Comparison of ENCODE assay signal across 8 cellular contexts in genomic region chr10:18238875-18239485, GRCh38.
DNase-seq lines count a peak whose midpoint lies in the region; ATAC-seq and TF ChIP-seq lines count a peak whose summit lies in the region.

No MANE protein-coding gene starts in this region.

- H3K27ac Mint-ChIP-seq in MCF 10A (ENCODE audit: low read depth, unreplicated experiment) (no peak overlapping the region), endothelial cell (ENCODE audit: unreplicated experiment) (no peak overlapping the region), osteocyte (ENCODE audit: unreplicated experiment) (no peak overlapping the region), immature natural killer cell (no peak overlapping the region)

- CTCF ChIA-PET in MCF 10A (lab: Yijun Ruan, JAX) = interaction anchor here (0.5 to 3.3 kb wide), 35 partner anchors 9 to 750 kb away, joined by 3 to 46 read pairs (median 4); partner anchors contain the start of gene HACD1

- no peak overlapping the region for H3K4me3 ChIP-seq in breast epithelium

- H3K27ac ChIP-seq in breast epithelium = no peak overlapping the region

- H3K4me3 Mint-ChIP-seq in MCF 10A (ENCODE audit: unreplicated experiment) (no peak overlapping the region), endothelial cell (ENCODE audit: unreplicated experiment) (no peak overlapping the region), osteocyte (ENCODE audit: unreplicated experiment) (no peak overlapping the region), immature natural killer cell (no peak overlapping the region)

- peak; percentile 57 for DNase-seq in MCF 10A (ENCODE audit: unreplicated experiment)
- no peak for DNase-seq in breast epithelium (ENCODE audit: low spot score in 2 of 2)
- DNase-seq in NOMO-1 (lab: John Stamatoyannopoulos, UW; ENCODE audit: unreplicated experiment in 2 of 2) = peak; percentile 12 to 57
- no peak for DNase-seq in endothelial cell (ENCODE audit: low spot score)
- no peak for DNase-seq in osteocyte (ENCODE audit: extremely low spot score, unreplicated experiment)
- no peak for DNase-seq in immature natural killer cell

- no peak for ATAC-seq in HG03378 (IDR thresholded peaks at IDR 0.05; ENCODE audit: unreplicated experiment)
- ATAC-seq in GM18861 (IDR thresholded peaks at IDR 0.05; ENCODE audit: unreplicated experiment) = no peak

- H3K36me3 Mint-ChIP-seq in MCF 10A (ENCODE audit: insufficient read depth, unreplicated experiment) (peaks cover 3% of the 10 kb centered on the region), endothelial cell (ENCODE audit: low read depth, unreplicated experiment) (no peaks in the 10 kb centered on the region), osteocyte (ENCODE audit: unreplicated experiment) (no peaks in the 10 kb centered on the region), immature natural killer cell (no peaks in the 10 kb centered on the region)

- H3K4me1 Mint-ChIP-seq in MCF 10A (ENCODE audit: insufficient read depth, unreplicated experiment) = peaks cover 18% of the 10 kb centered on the region
- H3K4me1 Mint-ChIP-seq in endothelial cell (ENCODE audit: unreplicated experiment) = no peaks in the 10 kb centered on the region
- H3K4me1 Mint-ChIP-seq in osteocyte (ENCODE audit: unreplicated experiment) = no peaks in the 10 kb centered on the region
- H3K4me1 Mint-ChIP-seq in immature natural killer cell = no peaks in the 10 kb centered on the region

- POLR2A ChIA-PET in MCF 10A (lab: Yijun Ruan, JAX) = interaction anchor here (0.6 to 1.2 kb wide), 2 partner anchors 8 to 160 kb away, joined by 3 read pairs; no protein-coding TSS in a partner anchor

- TF ChIP-seq CTCF in MCF 10A (IDR thresholded peaks at IDR 0.05; ENCODE audit: unreplicated experiment) = peak; percentile 59
- peak in 1 of 3 donors; percentile 23 for TF ChIP-seq CTCF in breast epithelium (IDR thresholded peaks at IDR 0.05)
- peak; percentile 68 for TF ChIP-seq CTCF in endothelial cell (IDR thresholded peaks at IDR 0.05; ENCODE audit: unreplicated experiment)
- peak; percentile 70 for TF ChIP-seq CTCF in osteocyte (IDR thresholded peaks at IDR 0.05)

- no peak for TF ChIP-seq POLR2A in breast epithelium (IDR thresholded peaks at IDR 0.05)

- intact Hi-C loops in MCF 10A (cut with micrococcal nuclease) (loop anchor here (1.0 to 5.0 kb wide), 3 partner anchors 392 to 632 kb away; no protein-coding TSS in a partner anchor), breast epithelium (cut with DNase I; ENCODE audit: low total_unique reads) (no loop called here)

- H3K27me3 Mint-ChIP-seq in MCF 10A (ENCODE audit: insufficient read depth, unreplicated experiment) = no peaks in the 10 kb centered on the region
- peaks cover 3% of the 10 kb centered on the region for H3K27me3 Mint-ChIP-seq in endothelial cell (ENCODE audit: unreplicated experiment)
- peaks cover 14% of the 10 kb centered on the region for H3K27me3 Mint-ChIP-seq in osteocyte (ENCODE audit: unreplicated experiment)
- peaks cover 0 to 2% (median 1%) of the 10 kb centered on the region in 3 donors for H3K27me3 Mint-ChIP-seq in immature natural killer cell (ENCODE audit: low read depth in 3 of 3)

- H3K9me3 ChIP-seq in breast epithelium = no peaks in the 10 kb centered on the region

- BruUV-seq in MCF 10A (replicated peaks; lab: Mats Ljungman, UMichigan) = no TSS peak

- H3K27me3 ChIP-seq in breast epithelium = no peaks in the 10 kb centered on the region

- H3K9me3 Mint-ChIP-seq in MCF 10A (ENCODE audit: unreplicated experiment) (no peaks in the 10 kb centered on the region), endothelial cell (ENCODE audit: unreplicated experiment) (no peaks in the 10 kb centered on the region), osteocyte (ENCODE audit: unreplicated experiment) (no peaks in the 10 kb centered on the region), immature natural killer cell (peaks cover 0 to 1% (median 0%) of the 10 kb centered on the region in 6 donors)

- no peaks in the 10 kb centered on the region for H3K36me3 ChIP-seq in breast epithelium

- H3K4me1 ChIP-seq in breast epithelium = no peaks in the 10 kb centered on the region

Comparison
In these comparisons a context has a peak if more than half of its experiments do, and no peak if none do; other contexts are left out.
1. DNase-seq: peak in MCF 10A (single experiment) and NOMO-1 (2 of 2); none in breast epithelium (0 of 2), endothelial cell (single experiment), osteocyte (single experiment) and immature natural killer cell (0 of 3).